ENCODE assay signal across 15 cellular contexts in the genomic region with DNA sequence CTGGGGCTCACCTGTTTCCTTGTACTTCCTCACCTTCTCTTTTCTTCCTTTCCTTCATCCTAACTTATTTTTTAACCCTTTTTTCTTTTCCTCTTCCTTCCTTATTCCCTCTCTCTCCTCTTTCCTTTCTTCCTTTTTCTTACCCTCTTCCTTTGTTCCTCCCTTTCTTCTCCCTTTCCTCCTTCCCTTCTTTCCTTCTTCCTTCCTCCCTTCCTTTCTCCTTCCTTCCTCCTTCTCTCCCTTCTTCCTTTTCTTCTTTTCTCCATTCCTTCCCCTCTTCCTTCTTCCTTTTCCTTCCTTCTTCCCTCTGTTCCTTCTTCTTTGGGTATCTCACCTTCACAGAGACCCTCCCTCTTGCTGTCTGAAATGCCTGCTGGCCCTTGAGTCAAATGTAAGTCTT. TPM values are rescaled to one million over a fixed set of nuclear protein-coding genes. Genes with fewer than 3 reads are reported as not detected.
DNase-seq lines count a peak whose midpoint lies in the region; ATAC-seq, FAIRE-seq and TF ChIP-seq lines count a peak whose summit lies in the region.
"Had no signal": no experiment of that assay in that cellular context is flagged by ENCODE, and none has a peak within 500 bp of the region (broad histone marks: within the 10 kb centered on the region; RNA-seq: fewer than 3 reads in every experiment).

No MANE protein-coding gene starts in this region.

- no peak overlapping the region for H3K9ac ChIP-seq in keratinocyte (ENCODE audit: control insufficient read depth, extremely low read depth, insufficient read depth, low read length)
- no peak overlapping the region for H3K9ac ChIP-seq in neuronal stem cell (ENCODE audit: low read depth, low read length, poor library complexity)
- H3K9ac ChIP-seq: BLaER1 had no signal

- H4K91ac ChIP-seq in neuronal stem cell (ENCODE audit: low read depth, low read length, poor library complexity) = no peak overlapping the region

- no peaks in the 10 kb centered on the region for H4K20me1 ChIP-seq in keratinocyte (ENCODE audit: control insufficient read depth, extremely low read depth, insufficient read depth, low read length)
- H4K20me1 ChIP-seq: BLaER1 had no signal

- H2BK12ac ChIP-seq in neuronal stem cell (ENCODE audit: low read length) = no peak overlapping the region

- H3K27ac Mint-ChIP-seq in Caco-2 (ENCODE audit: unreplicated experiment) (peak overlapping the region; percentile 1), T-helper 17 cell (peak overlapping the region; percentile 4)
- H3K27ac Mint-ChIP-seq: CD8-positive, alpha-beta memory T cell; IgD-negative memory B cell had no signal

- no peak overlapping the region for H4K8ac ChIP-seq in neuronal stem cell (ENCODE audit: low read depth, low read length)

- no peaks in the 10 kb centered on the region for H3K79me2 ChIP-seq in keratinocyte (ENCODE audit: control insufficient read depth, insufficient read depth, low read length)

- dilution Hi-C loops in keratinocyte (cut with MboI; ENCODE audit: extremely low pct_ligation_motif_present, low sequenced_read_pairs) = no loop called here

- CTCF ChIA-PET in Caco-2 (lab: Charles Lee) = no interaction called here

- no peaks in the 10 kb centered on the region for H3K9me3 Mint-ChIP-seq in Caco-2 (ENCODE audit: unreplicated experiment)
- H3K9me3 Mint-ChIP-seq: CD8-positive, alpha-beta memory T cell; IgD-negative memory B cell had no signal

- H3K9me3 ChIP-seq in Caco-2 (no peaks in the 10 kb centered on the region), T-helper 17 cell (ENCODE audit: control insufficient read depth, low read length, poor library complexity, severe bottlenecking) (no peaks in the 10 kb centered on the region), keratinocyte (ENCODE audit: control insufficient read depth, low read depth, low read length) (no peaks in the 10 kb centered on the region), neuronal stem cell (replicated peaks in 1 of 2; ENCODE audit: control insufficient read depth in 2 of 2, insufficient read depth in 1 of 2, low read depth in 1 of 2, low read length in 2 of 2) (peaks cover 0 to 6% of the 10 kb centered on the region in 2 donors), HAP-1 (peaks cover 3% of the 10 kb centered on the region; the same call in 1 of the 2 replicates)
- H3K9me3 ChIP-seq: BLaER1 had no signal

- H3K27me3 Mint-ChIP-seq in Caco-2 (ENCODE audit: insufficient read depth, unreplicated experiment) (no peaks in the 10 kb centered on the region), T-helper 17 cell (peaks cover 32% of the 10 kb centered on the region)

- H3K14ac ChIP-seq in neuronal stem cell (ENCODE audit: low read length) = no peak overlapping the region

- no peaks in the 10 kb centered on the region for H3K9me1 ChIP-seq in keratinocyte (ENCODE audit: control insufficient read depth, extremely low read depth, insufficient read depth, low read length)

- H2AK5ac ChIP-seq in neuronal stem cell (ENCODE audit: low read depth, low read length) = no peak overlapping the region

- H3K36me3 ChIP-seq in Caco-2 (ENCODE audit: control insufficient read depth, insufficient read depth, low read length) (no peaks in the 10 kb centered on the region), keratinocyte (ENCODE audit: control insufficient read depth in 2 of 2, extremely low read depth in 1 of 2, insufficient read depth in 2 of 2, low read length in 2 of 2) (no peaks in the 10 kb centered on the region), neuronal stem cell (replicated peaks in 1 of 2; ENCODE audit: control insufficient read depth in 2 of 2, insufficient read depth in 2 of 2, low read length in 2 of 2) (no peaks in the 10 kb centered on the region), HAP-1 (replicated peaks) (no peaks in the 10 kb centered on the region)
- H3K36me3 ChIP-seq: BLaER1 had no signal

- no peak overlapping the region for H2BK15ac ChIP-seq in neuronal stem cell (ENCODE audit: low read length)

- no peaks in the 10 kb centered on the region for H3K27me3 ChIP-seq in Caco-2 (replicated peaks; ENCODE audit: control insufficient read depth, insufficient read depth, low read length)
- no peaks in the 10 kb centered on the region for H3K27me3 ChIP-seq in keratinocyte (ENCODE audit: control insufficient read depth, extremely low read depth, insufficient read depth, low read length)
- H3K27me3 ChIP-seq in neuronal stem cell (ENCODE audit: control insufficient read depth in 3 of 3, insufficient read depth in 3 of 3, low read depth in 1 of 3, low read length in 3 of 3) = no peaks in the 10 kb centered on the region
- H3K27me3 ChIP-seq in HAP-1 (ENCODE audit: low read depth) = no peaks in the 10 kb centered on the region
- H3K27me3 ChIP-seq: BLaER1 had no signal

- H3K79me1 ChIP-seq in neuronal stem cell (ENCODE audit: low read depth, low read length) = no peaks in the 10 kb centered on the region

- intact Hi-C loops in Caco-2 (cut with micrococcal nuclease; ENCODE audit: unreplicated experiment) = no loop called here

- BruUV-seq in Caco-2 (replicated peaks; lab: Mats Ljungman, UMichigan) = no TSS peak

- H3K4me1 Mint-ChIP-seq in Caco-2 (ENCODE audit: low read depth, unreplicated experiment) (peaks cover 12% of the 10 kb centered on the region), T-helper 17 cell (peaks cover 9% of the 10 kb centered on the region)
- H3K4me1 Mint-ChIP-seq: CD8-positive, alpha-beta memory T cell; IgD-negative memory B cell had no signal

- no peak overlapping the region for H3K23ac ChIP-seq in neuronal stem cell (ENCODE audit: low read depth, low read length, poor library complexity)

- H2AFZ ChIP-seq in keratinocyte (ENCODE audit: control insufficient read depth, low read length) = peak overlapping the region; percentile 35
- peak overlapping the region; percentile 2 for H2AFZ ChIP-seq in neuronal stem cell (ENCODE audit: low read length)

- in situ Hi-C loops in HAP-1 (cut with MboI; ENCODE audit: low sequenced_read_pairs) = no loop called here

- FAIRE-seq in keratinocyte (lab: Jason Lieb, UNC) = no peak
- FAIRE-seq: GM12878, GM18507 had no signal

- no peak for DNase-seq in Caco-2
- DNase-seq in T-helper 17 cell = no peak
- DNase-seq in keratinocyte (ENCODE audit: low read depth, low spot score) = no peak
- no peak for DNase-seq in neuronal stem cell (ENCODE audit: low spot score)
- no peak for DNase-seq in HAP-1 (ENCODE audit: low spot score in 2 of 2)
- no peak for DNase-seq in central memory CD4-positive, alpha-beta T cell
- DNase-seq in activated CD4-positive, CD25-positive, alpha-beta regulatory T cell treated with anti-CD3 and anti-CD28 coated beads, Interleukin-2, amount 50 U/mL, for 72 hours = no peak
- DNase-seq: 8988T; AML-193; CD8-positive, alpha-beta memory T cell; DMS 273 treated with DMSO at 0.1 percent for 48 hours had no signal

- POLR2A ChIA-PET in Caco-2 (lab: Charles Lee) = no interaction called here

- H3K4me1 ChIP-seq in Caco-2 (peaks cover 8% of the 10 kb centered on the region; the same call in 1 of the 2 replicates), keratinocyte (ENCODE audit: control insufficient read depth, extremely low read depth, insufficient read depth, low read length) (peaks cover 18% of the 10 kb centered on the region), neuronal stem cell (ENCODE audit: control insufficient read depth in 2 of 2, insufficient read depth in 1 of 2, low read depth in 1 of 2, low read length in 2 of 2) (peaks cover 2 to 4% of the 10 kb centered on the region in 2 donors), HAP-1 (no peaks in the 10 kb centered on the region)
- H3K4me1 ChIP-seq: BLaER1 had no signal

- H3K18ac ChIP-seq in neuronal stem cell (ENCODE audit: low read length) = no peak overlapping the region

- H2BK120ac ChIP-seq in neuronal stem cell (ENCODE audit: low read depth, low read length) = no peak overlapping the region

- no peak for ATAC-seq in T-helper 17 cell
- ATAC-seq: GM12878 had no signal

- H3K36me3 Mint-ChIP-seq in Caco-2 (ENCODE audit: insufficient read depth, unreplicated experiment) (no peaks in the 10 kb centered on the region), T-helper 17 cell (ENCODE audit: low read depth) (peaks cover 5% of the 10 kb centered on the region)
- H3K36me3 Mint-ChIP-seq: CD8-positive, alpha-beta memory T cell; IgD-negative memory B cell had no signal

- H3K4me3 ChIP-seq in Caco-2 (ENCODE audit: low read depth, low read length) (no peak overlapping the region), keratinocyte (ENCODE audit: control insufficient read depth in 2 of 3, extremely low read depth in 1 of 3, insufficient read depth in 2 of 3, low read depth in 1 of 3, low read length in 3 of 3) (no peak overlapping the region), neuronal stem cell (ENCODE audit: low read length in 2 of 2) (no peak overlapping the region), HAP-1 (no peak overlapping the region)
- H3K4me3 ChIP-seq: BLaER1, GM12878 had no signal

- H3K27ac ChIP-seq in keratinocyte (ENCODE audit: control insufficient read depth, insufficient read depth, low read length) (no peak overlapping the region), neuronal stem cell (replicated peaks; ENCODE audit: low read length) (no peak overlapping the region)
- H3K27ac ChIP-seq: BLaER1 had no signal

- no peak overlapping the region for H3K4me3 Mint-ChIP-seq in Caco-2 (ENCODE audit: unreplicated experiment)
- H3K4me3 Mint-ChIP-seq in T-helper 17 cell = no peak overlapping the region
- H3K4me3 Mint-ChIP-seq: CD8-positive, alpha-beta memory T cell; IgD-negative memory B cell had no signal

- no peak overlapping the region for H2BK5ac ChIP-seq in neuronal stem cell (ENCODE audit: low read length)

- H3K4me2 ChIP-seq in keratinocyte (ENCODE audit: control insufficient read depth, extremely low read depth, insufficient read depth, low read depth, low read length) (no peak overlapping the region), neuronal stem cell (ENCODE audit: insufficient read depth, low read length, poor library complexity, severe bottlenecking) (no peak overlapping the region)
- H3K4me2 ChIP-seq: BLaER1 had no signal

- no peak for TF ChIP-seq CTCF in Caco-2 (IDR thresholded peaks at IDR 0.05; ENCODE audit: insufficient read depth in 1 of 2, low read depth in 1 of 2, low read length in 1 of 2, severe bottlenecking in 1 of 2, unreplicated experiment in 1 of 2)
- TF ChIP-seq CTCF in keratinocyte (optimal IDR thresholded peaks at IDR 0.05 in 1 of 3, IDR thresholded peaks at IDR 0.05 in 1 of 3, conservative IDR thresholded peaks at IDR 0.05 in 1 of 3; ENCODE audit: extremely low read depth in 1 of 3, insufficient read depth in 2 of 3, low read length in 3 of 3) = no peak

- no peak overlapping the region for H3K4ac ChIP-seq in neuronal stem cell (ENCODE audit: low read length)

RNA-seq across cellular contexts. Expression of gene CBR4, which starts 22.1 kb away (rescaled TPM):
- total RNA-seq in Caco-2 (2022) (21.4 and 22.5 TPM in 2 replicates), T-helper 17 cell (10 to 100 TPM; 10.4 to 13.9 TPM)
- polyA plus RNA-seq in keratinocyte = 5.3 to 9.1 TPM (median 6.3 TPM) in 3 replicates
- 7.5 TPM for polyA plus RNA-seq in keratinocyte (2011; ENCODE audit: low read depth)
- polyA plus RNA-seq in keratinocyte (2011; cell fraction: cytosol; rRNA removed) = 3.5 and 5.4 TPM in 2 replicates
- polyA plus RNA-seq in keratinocyte (2011; cell fraction: nucleus; rRNA removed) = 10.9 and 12.9 TPM in 2 replicates
- polyA plus RNA-seq in keratinocyte (2012; ENCODE audit: low replicate concordance) = 7.5 and 9.4 TPM in 2 replicates
- polyA minus RNA-seq in keratinocyte = 3.3 to 10.6 TPM (median 4.0 TPM) in 3 replicates
- polyA minus RNA-seq in keratinocyte (2011; cell fraction: cytosol; rRNA and poly(A)+ RNA removed) = 5.2 TPM
- 8.5 and 14.3 TPM in 2 replicates for polyA minus RNA-seq in keratinocyte (2011; cell fraction: nucleus; rRNA and poly(A)+ RNA removed)
- polyA plus RNA-seq in neuronal stem cell (2013, experiment 1 of 2) = 21.2 TPM
- polyA plus RNA-seq in neuronal stem cell (2013, experiment 2 of 2) = 22.2 TPM
